ENCODE assay signal across 8 cellular contexts in genomic region chr14:22919601-22919921, GRCh38. TPM values are rescaled to one million over a fixed set of nuclear protein-coding genes. Genes with fewer than 3 reads are reported as not detected.
DNase-seq lines count a peak whose midpoint lies in the region; ATAC-seq and TF ChIP-seq lines count a peak whose summit lies in the region.

No MANE protein-coding gene starts in this region.

- H3K9me3 Mint-ChIP-seq in natural killer cell treated with Interleukin-12 subunit alpha and Interleukin-12 subunit beta and Interleukin-15 and Interleukin-18, amount 100 ng/mL, for 72 hours: no peaks in the 10 kb centered on the region

- H3K4me3 ChIP-seq in HL-60 (replicated peaks; ENCODE audit: insufficient read depth, low read length): peak overlapping the region; percentile 38

- peaks cover 30 to 31% of the 10 kb centered on the region in 2 donors for H3K4me1 Mint-ChIP-seq in natural killer cell treated with Interleukin-12 subunit alpha and Interleukin-12 subunit beta and Interleukin-15 and Interleukin-18, amount 100 ng/mL, for 72 hours (ENCODE audit: low read depth in 2 of 2)

- peak overlapping the region; percentile 99 for H3K4me3 Mint-ChIP-seq in natural killer cell treated with Interleukin-12 subunit alpha and Interleukin-12 subunit beta and Interleukin-15 and Interleukin-18, amount 100 ng/mL, for 72 hours

- DNase-seq in HL-60 (ENCODE audit: low read depth in 1 of 2, low spot score in 1 of 2) (no peak), inferior parietal cortex (ENCODE audit: extremely low spot score) (no peak), pons (ENCODE audit: low spot score) (no peak), dedifferentiated amniotic fluid mesenchymal stem cell (ENCODE audit: extremely low spot score) (no peak)
- DNase-seq in natural killer cell treated with Interleukin-12 subunit alpha and Interleukin-12 subunit beta and Interleukin-15 and Interleukin-18, amount 100 ng/mL, for 72 hours (ENCODE audit: low spot score): no peak

- peak overlapping the region; percentile 50 for H3K27ac ChIP-seq in HL-60 (replicated peaks)
- H3K27ac ChIP-seq in cingulate gyrus (ENCODE audit: low read depth, low read length): peak overlapping the region; percentile 100

- no peak for TF ChIP-seq CTCF in HL-60 (IDR thresholded peaks at IDR 0.05; ENCODE audit: insufficient read depth, low read length)

- no peaks in the 10 kb centered on the region for H3K27me3 ChIP-seq in HL-60 (ENCODE audit: insufficient read depth, poor library complexity, severe bottlenecking)

- peaks cover 36% of the 10 kb centered on the region for H3K36me3 Mint-ChIP-seq in natural killer cell treated with Interleukin-12 subunit alpha and Interleukin-12 subunit beta and Interleukin-15 and Interleukin-18, amount 100 ng/mL, for 72 hours

- peak overlapping the region; percentile 100 for H3K27ac Mint-ChIP-seq in natural killer cell treated with Interleukin-12 subunit alpha and Interleukin-12 subunit beta and Interleukin-15 and Interleukin-18, amount 100 ng/mL, for 72 hours

- H3K27me3 Mint-ChIP-seq in natural killer cell treated with Interleukin-12 subunit alpha and Interleukin-12 subunit beta and Interleukin-15 and Interleukin-18, amount 100 ng/mL, for 72 hours: no peaks in the 10 kb centered on the region

- ATAC-seq in GM18858 (IDR thresholded peaks at IDR 0.05; ENCODE audit: unreplicated experiment) (peak; percentile 6), esophagus mucosa (no peak)
- ATAC-seq in natural killer cell treated with Interleukin-12 subunit alpha and Interleukin-12 subunit beta and Interleukin-15 and Interleukin-18, amount 100 ng/mL, for 72 hours: no peak

RNA-seq across cellular contexts. Expression of gene RBM23, which starts 0.6 kb away (rescaled TPM):
- 10 to 100 TPM; 88.2 to 94.1 TPM for total RNA-seq in natural killer cell treated with Interleukin-12 subunit alpha and Interleukin-12 subunit beta and Interleukin-15 and Interleukin-18, amount 100 ng/mL, for 72 hours
- total RNA-seq in esophagus mucosa: 35.4 TPM

RNA-seq across cellular contexts. Expression of gene PRMT5, which starts 9.6 kb away (rescaled TPM):
- total RNA-seq in natural killer cell treated with Interleukin-12 subunit alpha and Interleukin-12 subunit beta and Interleukin-15 and Interleukin-18, amount 100 ng/mL, for 72 hours: 100 to 1,000 TPM; 108 to 171 TPM
- 65.4 TPM for total RNA-seq in esophagus mucosa

RNA-seq across cellular contexts. Expression of gene REM2, which starts 36.5 kb away (rescaled TPM):
- under 1 TPM in 1 of 2 donors, not detected in 1; 0.43 TPM for total RNA-seq in natural killer cell treated with Interleukin-12 subunit alpha and Interleukin-12 subunit beta and Interleukin-15 and Interleukin-18, amount 100 ng/mL, for 72 hours
- total RNA-seq in esophagus mucosa: 0.32 TPM

RNA-seq across cellular contexts. Expression of gene HAUS4, which starts 37.3 kb away (rescaled TPM):
- 10 to 100 TPM; 34.4 to 56.8 TPM for total RNA-seq in natural killer cell treated with Interleukin-12 subunit alpha and Interleukin-12 subunit beta and Interleukin-15 and Interleukin-18, amount 100 ng/mL, for 72 hours
- 32.9 TPM for total RNA-seq in esophagus mucosa

RNA-seq across cellular contexts. Expression of gene LRP10, which starts 48.0 kb away (rescaled TPM):
- total RNA-seq in natural killer cell treated with Interleukin-12 subunit alpha and Interleukin-12 subunit beta and Interleukin-15 and Interleukin-18, amount 100 ng/mL, for 72 hours: 10 to 100 TPM; 53.4 to 60.4 TPM
- total RNA-seq in esophagus mucosa: 173 TPM
